Comparison of ENCODE assay signal across 8 cellular contexts in genomic region chr10:6579904-6580278, GRCh38. TPM values are rescaled to one million over a fixed set of nuclear protein-coding genes. Genes with fewer than 3 reads are reported as not detected.
DNase-seq lines count a peak whose midpoint lies in the region; ATAC-seq lines count a peak whose summit lies in the region.

PRKCQ (minus strand) TSS chr10:6580276; CDS start chr10:6515135, 65,141 bp downstream.

- CTCF ChIA-PET in activated naive CD4-positive, alpha-beta T cell treated with anti-CD3 and anti-CD28 coated beads for 36 hours (lab: Charles Lee): interaction anchor here (0.6 to 4.8 kb wide), 10 partner anchors 13 to 136 kb away, joined by 3 to 50 read pairs (median 10); no protein-coding TSS in a partner anchor

- H3K4me3 ChIP-seq in adipocyte (ENCODE audit: low read length) (peak within 1 kb of the TSS; percentile 75), iPS-20b (ENCODE audit: low read length) (peak within 1 kb of the TSS; percentile 77)

- H3K36me3 ChIP-seq in adipocyte (ENCODE audit: control insufficient read depth, insufficient read depth, low read length, severe bottlenecking): no peaks in the 10 kb centered on the region
- H3K36me3 ChIP-seq in iPS-20b (ENCODE audit: insufficient read depth, low read depth, low read length): peaks cover 18% of the 10 kb centered on the region

- H3K27me3 Mint-ChIP-seq in activated naive CD4-positive, alpha-beta T cell treated with anti-CD3 and anti-CD28 coated beads for 36 hours (ENCODE audit: low read depth): no peaks in the 10 kb centered on the region
- H3K27me3 Mint-ChIP-seq in stimulated activated naive B cell treated with anti-CD40 and anti-IgM and Interleukin-4, amounts not matched to agents 10 μg/mL and 1 μg/mL and 100 μg/mL, for 72 hours: peaks cover 32 to 35% of the 10 kb centered on the region in 2 donors

- H3K4me1 ChIP-seq in adipocyte (ENCODE audit: control insufficient read depth, insufficient read depth, low read length): peaks cover 4% of the 10 kb centered on the region
- peaks cover 14% of the 10 kb centered on the region; the same call in 1 of the 2 replicates for H3K4me1 ChIP-seq in iPS-20b (ENCODE audit: insufficient read depth, low read length)

- no peaks in the 10 kb centered on the region for H3K9me3 Mint-ChIP-seq in activated naive CD4-positive, alpha-beta T cell treated with anti-CD3 and anti-CD28 coated beads for 36 hours
- H3K9me3 Mint-ChIP-seq in stimulated activated naive B cell treated with anti-CD40 and anti-IgM and Interleukin-4, amounts not matched to agents 10 μg/mL and 1 μg/mL and 100 μg/mL, for 72 hours: no peaks in the 10 kb centered on the region

- H3K4me3 Mint-ChIP-seq in activated naive CD4-positive, alpha-beta T cell treated with anti-CD3 and anti-CD28 coated beads for 36 hours: peak within 1 kb of the TSS; percentile 92
- peak within 1 kb of the TSS; percentile 84 to 87 for H3K4me3 Mint-ChIP-seq in stimulated activated naive B cell treated with anti-CD40 and anti-IgM and Interleukin-4, amounts not matched to agents 10 μg/mL and 1 μg/mL and 100 μg/mL, for 72 hours

- DNase-seq in activated naive CD4-positive, alpha-beta T cell treated with anti-CD3 and anti-CD28 coated beads for 36 hours: no peak
- DNase-seq in activated naive CD4-positive, alpha-beta T cell treated with anti-CD3 and anti-CD28 coated beads, Interleukin-2, amount 50 U/mL, for 16 hours: no peak
- no peak for DNase-seq in adipocyte (ENCODE audit: low read depth)
- DNase-seq in stimulated activated naive B cell treated with anti-CD40 and anti-IgM and Interleukin-4, amounts not matched to agents 10 μg/mL and 1 μg/mL and 100 μg/mL, for 72 hours: no peak
- no peak for DNase-seq in midbrain (lab: John Stamatoyannopoulos, UW)
- no peak for DNase-seq in NCI-H2196 treated with DMSO at 0.1 percent for 48 hours (lab: John Stamatoyannopoulos, UW; ENCODE audit: unreplicated experiment)

- peaks cover 3% of the 10 kb centered on the region for H3K9me3 ChIP-seq in adipocyte (ENCODE audit: control insufficient read depth, low read length)
- no peaks in the 10 kb centered on the region for H3K9me3 ChIP-seq in iPS-20b (ENCODE audit: insufficient read depth, low read depth, low read length)

- ATAC-seq in HG03439 (IDR thresholded peaks at IDR 0.05; ENCODE audit: unreplicated experiment): peak; percentile 31
- peak; percentile 40 to 50 for ATAC-seq in stimulated activated naive B cell treated with anti-CD40 and anti-IgM and Interleukin-4, amounts not matched to agents 10 μg/mL and 1 μg/mL and 100 μg/mL, for 72 hours (replicated peaks)

- H3K27me3 ChIP-seq in adipocyte (replicated peaks; ENCODE audit: control insufficient read depth, insufficient read depth, low read length) (peaks cover 60% of the 10 kb centered on the region), iPS-20b (ENCODE audit: insufficient read depth, low read length) (peaks cover 23% of the 10 kb centered on the region)

- H3K9ac ChIP-seq in adipocyte (ENCODE audit: low read length): peak within 1 kb of the TSS; percentile 51
- H3K9ac ChIP-seq in iPS-20b (ENCODE audit: low read depth, low read length): peak within 1 kb of the TSS; percentile 77

- peak within 1 kb of the TSS; percentile 99 for H3K27ac Mint-ChIP-seq in activated naive CD4-positive, alpha-beta T cell treated with anti-CD3 and anti-CD28 coated beads for 36 hours
- peak within 1 kb of the TSS; percentile 73 for H3K27ac Mint-ChIP-seq in stimulated activated naive B cell treated with anti-CD40 and anti-IgM and Interleukin-4, amounts not matched to agents 10 μg/mL and 1 μg/mL and 100 μg/mL, for 72 hours

- intact Hi-C loops in activated naive CD4-positive, alpha-beta T cell treated with anti-CD3 and anti-CD28 coated beads for 36 hours (cut with micrococcal nuclease): loop anchor here (1.0 to 10.0 kb wide), 7 partner anchors 64 to 605 kb away; partner anchors contain the start of gene IL15RA

- H3K36me3 Mint-ChIP-seq in activated naive CD4-positive, alpha-beta T cell treated with anti-CD3 and anti-CD28 coated beads for 36 hours (ENCODE audit: low read depth): peaks cover 58% of the 10 kb centered on the region
- peaks cover 4 to 6% of the 10 kb centered on the region in 2 donors for H3K36me3 Mint-ChIP-seq in stimulated activated naive B cell treated with anti-CD40 and anti-IgM and Interleukin-4, amounts not matched to agents 10 μg/mL and 1 μg/mL and 100 μg/mL, for 72 hours

- peaks cover 40% of the 10 kb centered on the region for H3K4me1 Mint-ChIP-seq in activated naive CD4-positive, alpha-beta T cell treated with anti-CD3 and anti-CD28 coated beads for 36 hours (ENCODE audit: low read depth)
- H3K4me1 Mint-ChIP-seq in stimulated activated naive B cell treated with anti-CD40 and anti-IgM and Interleukin-4, amounts not matched to agents 10 μg/mL and 1 μg/mL and 100 μg/mL, for 72 hours: peaks cover 14 to 26% of the 10 kb centered on the region in 2 donors

- no peak within 1 kb of the TSS for H3K27ac ChIP-seq in iPS-20b (ENCODE audit: low read length)

RNA-seq across cellular contexts. Expression of gene PRKCQ, which starts in this region (rescaled TPM):
- 10 to 100 TPM; 49.5 to 53.0 TPM for total RNA-seq in activated naive CD4-positive, alpha-beta T cell treated with anti-CD3 and anti-CD28 coated beads for 36 hours
